Comparison of ENCODE assay signal across 28 cellular contexts in genomic region chr7:4269086-4269485, GRCh38.
"Had no signal": no experiment of that assay in that cellular context is flagged by ENCODE, and none has a peak within 500 bp of the region (broad histone marks: within the 10 kb centered on the region; RNA-seq: fewer than 3 reads in every experiment).

No MANE protein-coding gene starts in this region.

- DNase-seq: cortex of kidney; effector memory CD8-positive, alpha-beta T cell; erythroblast; esophagus squamous epithelium; foreskin melanocyte; glutamatergic neuron; heart right ventricle; hippocampal formation; immature natural killer cell; kidney glomerular epithelial cell; mucosa of descending colon; naive B cell; stimulated activated CD4-positive, alpha-beta T cell treated with anti-CD3 and anti-CD28 coated beads, Interleukin-2, amount 100 ng/mL, for 24 hours; stimulated activated CD4-positive, alpha-beta T cell treated with anti-CD3 and anti-CD28 coated beads, Interleukin-4, amount 100 ng/mL, for 24 hours; stimulated activated naive CD4-positive, alpha-beta T cell treated with Interleukin-2 at 50 U/mL for 16 hours; stomach; testis; tibial artery; uterus had no signal

- H3K36me3 ChIP-seq: esophagus squamous epithelium, heart right ventricle, prostate gland, right atrium auricular region, stomach, uterus had no signal

- H3K27me3 ChIP-seq: right atrium auricular region, testis, tibial artery, uterus had no signal

- H3K4me3 ChIP-seq: esophagus squamous epithelium, heart right ventricle, lung, mucosa of descending colon, prostate gland, right atrium auricular region, smooth muscle cell, stomach, testis, tibial artery, uterus had no signal

- ATAC-seq: effector memory CD8-positive, alpha-beta T cell; heart right ventricle; mucosa of descending colon; natural killer cell treated with Interleukin-12 subunit alpha and Interleukin-12 subunit beta and Interleukin-15 and Interleukin-18, amount 100 ng/mL, for 72 hours; sciatic nerve; stimulated activated effector memory CD8-positive, alpha-beta T cell treated with anti-CD3 and anti-CD28 coated beads, Interleukin-12 subunit alpha, Interleukin-12 subunit beta, amount 100 ng/mL, for 72 hours had no signal

- H3K4me1 ChIP-seq: esophagus squamous epithelium, heart right ventricle, parathyroid adenoma, prostate gland, right atrium auricular region, testis, tibial artery, uterus had no signal

- H3K9me3 ChIP-seq: mucosa of descending colon, prostate gland, right atrium auricular region, testis, tibial artery, uterus had no signal

- FAIRE-seq: endometrium had no signal

- H3K27ac ChIP-seq: esophagus squamous epithelium, heart right ventricle, parathyroid adenoma, prostate gland, right atrium auricular region, stomach, testis, tibial artery, uterus had no signal
